Comparison of ENCODE assay signal across 8 cellular contexts in genomic region chr11:103108933-103109817, GRCh38. TPM values are rescaled to one million over a fixed set of nuclear protein-coding genes. Genes with fewer than 3 reads are reported as not detected.
DNase-seq lines count a peak whose midpoint lies in the region; ATAC-seq and TF ChIP-seq lines count a peak whose summit lies in the region.

Gene DYNC2H1 (plus strand): TSS chr11:103109426. CDS start chr11:103109575, 149 bp downstream.

- TF ChIP-seq CTCF in esophagus muscularis mucosa (IDR thresholded peaks at IDR 0.05) = peak; percentile 27 to 57 (median 35)

- H3K36me3 ChIP-seq in HUES64 (ENCODE audit: insufficient read depth, low read length) = peaks cover 5% of the 10 kb centered on the region
- no peaks in the 10 kb centered on the region for H3K36me3 ChIP-seq in esophagus muscularis mucosa

- H3K27me3 ChIP-seq in HUES64 (ENCODE audit: insufficient read depth, low read length) = no peaks in the 10 kb centered on the region
- H3K27me3 ChIP-seq in esophagus muscularis mucosa = no peaks in the 10 kb centered on the region

- peak within 1 kb of the TSS; percentile 81 for H3K9ac ChIP-seq in HUES64 (ENCODE audit: low read depth, low read length)

- TF ChIP-seq POLR2A in esophagus muscularis mucosa (IDR thresholded peaks at IDR 0.05; ENCODE audit: low read depth) = no peak

- H3K4me1 ChIP-seq in HUES64 (ENCODE audit: insufficient read depth, low read length) = 0 out of 2 replicates have a peak, but pooled peaks cover 4% of the 10 kb centered on the region
- peaks cover 7 to 27% (median 17%) of the 10 kb centered on the region in 4 donors for H3K4me1 ChIP-seq in esophagus muscularis mucosa

- ATAC-seq in GM21526 (IDR thresholded peaks at IDR 0.05; ENCODE audit: low FRiP score, unreplicated experiment) = peak; percentile 100

- 0 out of 2 replicates have a peak within 1 kb of the TSS, but pooled peaks have one; percentile 1 for H3K27ac ChIP-seq in HUES64 (ENCODE audit: low read depth, low read length)
- H3K27ac ChIP-seq in esophagus muscularis mucosa (replicated peaks in 1 of 4) = peak within 1 kb of the TSS; percentile 62 to 82 (median 74)

- no peaks in the 10 kb centered on the region for H3K9me3 ChIP-seq in HUES64 (ENCODE audit: insufficient read depth, low read depth, low read length)
- H3K9me3 ChIP-seq in esophagus muscularis mucosa = no peaks in the 10 kb centered on the region

- WGBS in HUES64 = 2% methylated on average over 51 of the region's 53 CpGs
- 1% methylated on average over 50 of the region's 53 CpGs for WGBS in esophagus muscularis mucosa

- no peak for TF ChIP-seq EP300 in esophagus muscularis mucosa (IDR thresholded peaks at IDR 0.05)

- DNase-seq in DMS 273 (lab: John Stamatoyannopoulos, UW; ENCODE audit: unreplicated experiment) = peak; percentile 97
- peak; percentile 22 for DNase-seq in OCI-M2 (lab: John Stamatoyannopoulos, UW; ENCODE audit: unreplicated experiment)
- peak; percentile 88 for DNase-seq in activated T-cell treated with anti-CD3 and anti-CD28 coated beads for 48 hours (ENCODE audit: low read depth)
- peak; percentile 92 for DNase-seq in esophagus muscularis mucosa (ENCODE audit: extremely low spot score)
- DNase-seq in myocyte (ENCODE audit: low read depth) = peak; percentile 93
- DNase-seq in stimulated activated CD8-positive, alpha-beta memory T cell treated with anti-CD3 and anti-CD28 coated beads, Interleukin-7, amount 100 ng/mL, for 24 hours (ENCODE audit: low read depth) = peak; percentile 67

- H3K4me3 ChIP-seq in HUES64 (ENCODE audit: low read length) (peak within 1 kb of the TSS; percentile 79), esophagus muscularis mucosa (peak within 1 kb of the TSS; percentile 68 to 80 (median 72))

- intact Hi-C loops in esophagus muscularis mucosa (cut with DNase I) = no loop called here

RNA-seq across cellular contexts. Expression of gene DYNC2H1, which starts in this region (rescaled TPM):
- 8.2 TPM for polyA plus RNA-seq in HUES64 (2013, experiment 1 of 2)
- 7.7 TPM for polyA plus RNA-seq in HUES64 (2013, experiment 2 of 2)
- total RNA-seq in esophagus muscularis mucosa (10 to 100 TPM in 3 of 4 donors, 1 to 10 TPM in 1; 9.2 to 14.5 (median 12.5) TPM), myocyte (16.3 and 18.6 TPM in 2 replicates)
- polyA plus RNA-seq in myocyte (2012) = 4.4 TPM

Comparison
In these comparisons a context has a peak if more than half of its experiments do, and no peak if none do; other contexts are left out.
1. Peak in every context shown above with its lines: DNase-seq, ATAC-seq, H3K4me3 ChIP-seq and H3K27ac ChIP-seq.
2. DNase-seq: peak in every context shown above with its lines; median percentile 97 in DMS 273; 93 in myocyte; 92 in esophagus muscularis mucosa; 88 in activated T-cell treated with anti-CD3 and anti-CD28 coated beads for 48 hours; 67 in stimulated activated CD8-positive, alpha-beta memory T cell treated with anti-CD3 and anti-CD28 coated beads, Interleukin-7, amount 100 ng/mL, for 24 hours; 22 in OCI-M2.